ENCODE assay signal across 8 cellular contexts in genomic region chr12:10214131-10214876, GRCh38. TPM values are rescaled to one million over a fixed set of nuclear protein-coding genes. Genes with fewer than 3 reads are reported as not detected.
DNase-seq lines count a peak whose midpoint lies in the region; ATAC-seq and TF ChIP-seq lines count a peak whose summit lies in the region.

No MANE protein-coding gene starts in this region.

- H3K9me3 ChIP-seq in HCT116 (ENCODE audit: control insufficient read depth in 1 of 2, insufficient read depth in 1 of 2, low read depth in 1 of 2, low read length in 2 of 2) (no peaks in the 10 kb centered on the region), stomach smooth muscle (ENCODE audit: control insufficient read depth in 2 of 2, low read length in 2 of 2) (no peaks in the 10 kb centered on the region)

- peak overlapping the region; percentile 93 for H3K9ac ChIP-seq in HCT116 (ENCODE audit: low read length)
- H3K9ac ChIP-seq in stomach smooth muscle (ENCODE audit: low read length in 2 of 2), result peak overlapping the region; percentile 99

- peaks cover 22 to 44% of the 10 kb centered on the region in 2 experiments; a peak in 3 of 4 replicates for H3K4me1 ChIP-seq in HCT116 (ENCODE audit: control insufficient read depth in 1 of 2, insufficient read depth in 2 of 2, low read length in 2 of 2)
- H3K4me1 ChIP-seq in stomach smooth muscle (ENCODE audit: control insufficient read depth, insufficient read depth, low read length), result peaks cover 12% of the 10 kb centered on the region

- H3K4me3 ChIP-seq in AG04449 (ENCODE audit: low read depth, low read length), result peak overlapping the region; percentile 92
- H3K4me3 ChIP-seq in HCT116 (replicated peaks in 1 of 2; ENCODE audit: low read depth in 1 of 2, low read length in 2 of 2), result peak overlapping the region; percentile 84 to 89
- peak overlapping the region; percentile 92 to 96 for H3K4me3 ChIP-seq in stomach smooth muscle (ENCODE audit: low read length in 2 of 2)

- BruUV-seq in HCT116 (replicated peaks; lab: Mats Ljungman, UMichigan), result no TSS peak

- H3K27ac ChIP-seq in HCT116 (ENCODE audit: low read depth, low read length) (peak overlapping the region; percentile 79; the same call in 1 of the 2 replicates), adipose tissue (ENCODE audit: low read depth, low read length) (peak overlapping the region; percentile 95), stomach smooth muscle (ENCODE audit: low read length) (peak overlapping the region; percentile 99)

- peak overlapping the region; percentile 29 for H2AFZ ChIP-seq in HCT116 (ENCODE audit: low read depth, low read length, poor library complexity, severe bottlenecking)

- RAD21 ChIA-PET in HCT116 (lab: Charles Lee; ENCODE audit: low non-redundant PET in 1 of 2, low total read pairs in 2 of 2, uncharacterized antibody in 2 of 2, unreplicated experiment in 2 of 2), result no interaction called here

- H3K27me3 ChIP-seq in HCT116 (ENCODE audit: insufficient read depth, low read length) (no peaks in the 10 kb centered on the region), stomach smooth muscle (ENCODE audit: control insufficient read depth in 1 of 2, insufficient read depth in 2 of 2, low read length in 2 of 2) (no peaks in the 10 kb centered on the region)

- no peak for ATAC-seq in HCT116
- no peak for ATAC-seq in GM21619 (IDR thresholded peaks at IDR 0.05; ENCODE audit: unreplicated experiment)
- ATAC-seq in HG02885 (IDR thresholded peaks at IDR 0.05; ENCODE audit: poor library complexity, unreplicated experiment), result no peak
- no peak for ATAC-seq in sciatic nerve

- peak overlapping the region; percentile 81 for H3K4me2 ChIP-seq in HCT116 (ENCODE audit: low read length)

- DNase-seq in AG04449 (ENCODE audit: low read depth, low spot score) (no peak), HCT116 (ENCODE audit: low read depth, low spot score) (no peak), islet precursor cell (peak; percentile 57), sciatic nerve (ENCODE audit: low spot score) (no peak)

- CTCF ChIA-PET in AG04449 (lab: Yijun Ruan, JAX) (interaction anchor here (1.2 to 2.6 kb wide), 6 partner anchors 9 to 464 kb away, joined by 3 to 21 read pairs (median 4); no protein-coding TSS in a partner anchor), HCT116 (lab: Charles Lee) (interaction anchor here (0.9 kb wide), 1 partner anchor 461 kb away, joined by 3 read pairs; no protein-coding TSS in a partner anchor)

- no peak for TF ChIP-seq RAD21 in HCT116 (IDR thresholded peaks at IDR 0.05; ENCODE audit: low read depth)

- TF ChIP-seq POLR2A in HCT116 (IDR thresholded peaks at IDR 0.05; ENCODE audit: borderline replicate concordance, extremely low read depth, insufficient read depth, insufficient read length), result no peak

- no peaks in the 10 kb centered on the region for H4K20me1 ChIP-seq in HCT116 (ENCODE audit: insufficient read depth)

- POLR2A ChIA-PET in AG04449 (lab: Yijun Ruan, JAX), result interaction anchor here (0.9 kb wide), 1 partner anchor 61 kb away, joined by 3 read pairs; no protein-coding TSS in a partner anchor
- POLR2A ChIA-PET in HCT116 (lab: Charles Lee), result no interaction called here

- H3K36me3 ChIP-seq in HCT116 (ENCODE audit: control insufficient read depth in 1 of 2, insufficient read depth in 2 of 2, low read length in 2 of 2) (peaks cover 0 to 4% of the 10 kb centered on the region in 2 experiments; a peak in 1 of 4 replicates), stomach smooth muscle (ENCODE audit: control insufficient read depth in 2 of 2, insufficient read depth in 2 of 2, low read length in 2 of 2) (peaks cover 2 to 3% of the 10 kb centered on the region in 2 donors)

- peaks cover 15% of the 10 kb centered on the region for H3K79me2 ChIP-seq in HCT116 (ENCODE audit: insufficient read depth, low read length)

- H3K9me2 ChIP-seq in HCT116 (ENCODE audit: insufficient read depth), result no peaks in the 10 kb centered on the region

- TF ChIP-seq CTCF in AG04449 (IDR thresholded peaks at IDR 0.05; ENCODE audit: insufficient read depth, low read length, missing control alignments) (no peak), HCT116 (IDR thresholded peaks at IDR 0.05 in 2 of 3, conservative IDR thresholded peaks at IDR 0.05 in 1 of 3; ENCODE audit: borderline replicate concordance in 1 of 3, insufficient read depth in 1 of 3, low read depth in 2 of 3, low read length in 2 of 3) (no peak)

- WGBS in adipose tissue, 3 donors, result 10 to 27% (median 20%) methylated on average over 10 of the region's 10 CpGs

- intact Hi-C loops in HCT116 (cut with micrococcal nuclease), result no loop called here
- intact Hi-C loops in sciatic nerve (cut with DNase I), result no loop called here

TF ChIP-seq in HCT116, 20 proteins besides CTCF, POLR2A, EP300 and RAD21:
- TF ChIP-seq TCF7L2 (IDR thresholded peaks at IDR 0.05; ENCODE audit: borderline replicate concordance, extremely low read depth, insufficient read depth, insufficient read length) (no peak), ELF1 (IDR thresholded peaks at IDR 0.05; ENCODE audit: borderline replicate concordance, low read depth) (no peak), POLR2AphosphoS5 (IDR thresholded peaks at IDR 0.05; ENCODE audit: low read depth, low read length) (no peak), YY1 (IDR thresholded peaks at IDR 0.05; ENCODE audit: extremely low read depth, insufficient replicate concordance, low read depth, low read length) (no peak), EZH2phosphoT487 (IDR thresholded peaks at IDR 0.05; ENCODE audit: borderline replicate concordance) (no peak), SP1 (IDR thresholded peaks at IDR 0.05; ENCODE audit: low read depth) (no peak), REST (IDR thresholded peaks at IDR 0.05; ENCODE audit: low read depth) (no peak), SRF (IDR thresholded peaks at IDR 0.05; ENCODE audit: low read depth) (no peak), CEBPB (IDR thresholded peaks at IDR 0.05; ENCODE audit: low read depth) (no peak), ZFX (IDR thresholded peaks at IDR 0.05) (no peak)
- TF ChIP-seq, protein P1, sequence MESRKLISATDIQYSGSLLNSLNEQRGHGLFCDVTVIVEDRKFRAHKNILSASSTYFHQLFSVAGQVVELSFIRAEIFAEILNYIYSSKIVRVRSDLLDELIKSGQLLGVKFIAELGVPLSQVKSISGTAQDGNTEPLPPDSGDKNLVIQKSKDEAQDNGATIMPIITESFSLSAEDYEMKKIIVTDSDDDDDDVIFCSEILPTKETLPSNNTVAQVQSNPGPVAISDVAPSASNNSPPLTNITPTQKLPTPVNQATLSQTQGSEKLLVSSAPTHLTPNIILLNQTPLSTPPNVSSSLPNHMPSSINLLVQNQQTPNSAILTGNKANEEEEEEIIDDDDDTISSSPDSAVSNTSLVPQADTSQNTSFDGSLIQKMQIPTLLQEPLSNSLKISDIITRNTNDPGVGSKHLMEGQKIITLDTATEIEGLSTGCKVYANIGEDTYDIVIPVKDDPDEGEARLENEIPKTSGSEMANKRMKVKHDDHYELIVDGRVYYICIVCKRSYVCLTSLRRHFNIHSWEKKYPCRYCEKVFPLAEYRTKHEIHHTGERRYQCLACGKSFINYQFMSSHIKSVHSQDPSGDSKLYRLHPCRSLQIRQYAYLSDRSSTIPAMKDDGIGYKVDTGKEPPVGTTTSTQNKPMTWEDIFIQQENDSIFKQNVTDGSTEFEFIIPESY (IDR thresholded peaks at IDR 0.05; ENCODE audit: extremely low read depth, insufficient replicate concordance, low read length), result no peak
- TF ChIP-seq, protein P2, sequence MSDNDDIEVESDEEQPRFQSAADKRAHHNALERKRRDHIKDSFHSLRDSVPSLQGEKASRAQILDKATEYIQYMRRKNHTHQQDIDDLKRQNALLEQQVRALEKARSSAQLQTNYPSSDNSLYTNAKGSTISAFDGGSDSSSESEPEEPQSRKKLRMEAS (IDR thresholded peaks at IDR 0.05), result no peak

RNA-seq across cellular contexts. Expression of gene GABARAPL1, which starts 1.6 kb away (rescaled TPM):
- total RNA-seq in HCT116 (2021; ENCODE audit: unreplicated experiment) (35.5 TPM), sciatic nerve (167 TPM)
- 34.9 and 47.2 TPM in 2 replicates for polyA plus RNA-seq in HCT116 (2012)
- polyA plus RNA-seq in adipose tissue, result 100 to 1,000 TPM; 124 to 212 (median 125) TPM

RNA-seq across cellular contexts. Expression of gene TMEM52B, which starts 35.5 kb away (rescaled TPM):
- total RNA-seq in HCT116 (2021; ENCODE audit: unreplicated experiment) (not detected), sciatic nerve (0.45 TPM)
- polyA plus RNA-seq in HCT116 (2012), result not detected in 2 replicates
- polyA plus RNA-seq in adipose tissue, result under 1 TPM in 2 of 3 donors, not detected in 1; 0.06 to 0.11 TPM

RNA-seq across cellular contexts. Expression of gene OLR1, which starts 42.4 kb away (rescaled TPM):
- total RNA-seq in HCT116 (2021; ENCODE audit: unreplicated experiment) (0.12 TPM), sciatic nerve (33.1 TPM)
- polyA plus RNA-seq in HCT116 (2012), result not detected in 2 replicates
- polyA plus RNA-seq in adipose tissue, result 1 to 10 TPM in 2 of 3 donors, under 1 TPM in 1; 0.06 to 4.9 (median 2.4) TPM

Comparison
In these comparisons a context has a peak if more than half of its experiments do, and no peak if none do; other contexts are left out.
1. RNA of gene OLR1, which starts 42.4 kb away (total RNA-seq): 33.1 TPM in sciatic nerve (single experiment); 0.12 TPM in HCT116 (single experiment); every median in the first group is over 10 times any median in the second.
2. Peak in every context shown above with its lines, with median percentiles within 50 percentile points of each other: H3K4me3 ChIP-seq and H3K27ac ChIP-seq.